33 cellular contexts compared by ENCODE assay signal in genomic region chr15:37638139-37638538, GRCh38.
"Had no signal": no experiment of that assay in that cellular context is flagged by ENCODE, and none has a peak within 500 bp of the region (broad histone marks: within the 10 kb centered on the region; RNA-seq: fewer than 3 reads in every experiment).

No MANE protein-coding gene starts in this region.

- FAIRE-seq: colon had no signal

- H3K4me1 Mint-ChIP-seq: activated CD4-positive, alpha-beta memory T cell treated with anti-CD3 and anti-CD28 coated beads, Interleukin-2, amount 10 ng/mL, durations not matched to agents 7 days and 5 days; activated CD4-positive, alpha-beta T cell treated with anti-CD3 and anti-CD28 coated beads for 36 hours; activated CD4-positive, alpha-beta T cell treated with anti-CD3 and anti-CD28 coated beads, Interleukin-2, amount 10 ng/mL, durations not matched to agents 7 days and 5 days; activated naive CD4-positive, alpha-beta T cell treated with anti-CD3 and anti-CD28 coated beads, Interleukin-2, amount 50 U/mL, for 24 hours; activated naive CD8-positive, alpha-beta T cell treated with anti-CD3 and anti-CD28 coated beads, Interleukin-2, amount 10 ng/mL, durations not matched to agents 7 days and 5 days; T-helper 17 cell had no signal

- H3K27ac ChIP-seq: ascending aorta, body of pancreas, esophagus muscularis mucosa, gastroesophageal sphincter had no signal

- H3K36me3 ChIP-seq: ascending aorta, esophagus muscularis mucosa, gastroesophageal sphincter had no signal

- H3K4me3 ChIP-seq: ascending aorta, body of pancreas, esophagus muscularis mucosa, gastroesophageal sphincter had no signal

- H3K9me3 ChIP-seq: ascending aorta, body of pancreas, esophagus muscularis mucosa, gastroesophageal sphincter had no signal

- H3K36me3 Mint-ChIP-seq: activated naive CD4-positive, alpha-beta T cell treated with anti-CD3 and anti-CD28 coated beads, Interleukin-2, amount 50 U/mL, for 24 hours; activated naive CD8-positive, alpha-beta T cell treated with anti-CD3 and anti-CD28 coated beads, Interleukin-2, amount 10 ng/mL, durations not matched to agents 7 days and 5 days had no signal

- H3K27me3 Mint-ChIP-seq: activated CD4-positive, alpha-beta memory T cell treated with anti-CD3 and anti-CD28 coated beads, Interleukin-2, amount 10 ng/mL, durations not matched to agents 7 days and 5 days; activated CD4-positive, alpha-beta T cell treated with anti-CD3 and anti-CD28 coated beads for 36 hours; activated CD4-positive, alpha-beta T cell treated with anti-CD3 and anti-CD28 coated beads, Interleukin-2, amount 10 ng/mL, durations not matched to agents 7 days and 5 days; activated naive CD8-positive, alpha-beta T cell treated with anti-CD3 and anti-CD28 coated beads, Interleukin-2, amount 10 ng/mL, durations not matched to agents 7 days and 5 days; effector memory CD8-positive, alpha-beta T cell; T-helper 17 cell had no signal

- H3K4me1 ChIP-seq: ascending aorta, body of pancreas, esophagus muscularis mucosa, gastroesophageal sphincter had no signal

- H3K4me3 Mint-ChIP-seq: activated CD4-positive, alpha-beta memory T cell treated with anti-CD3 and anti-CD28 coated beads, Interleukin-2, amount 10 ng/mL, durations not matched to agents 7 days and 5 days; activated CD4-positive, alpha-beta T cell treated with anti-CD3 and anti-CD28 coated beads for 36 hours; activated CD4-positive, alpha-beta T cell treated with anti-CD3 and anti-CD28 coated beads, Interleukin-2, amount 10 ng/mL, durations not matched to agents 7 days and 5 days; activated naive CD4-positive, alpha-beta T cell treated with anti-CD3 and anti-CD28 coated beads for 36 hours; activated naive CD4-positive, alpha-beta T cell treated with anti-CD3 and anti-CD28 coated beads, Interleukin-2, amount 50 U/mL, for 24 hours; activated naive CD8-positive, alpha-beta T cell treated with anti-CD3 and anti-CD28 coated beads, Interleukin-2, amount 10 ng/mL, durations not matched to agents 7 days and 5 days; activated T-cell treated with anti-CD3 and anti-CD28 coated beads, Interleukin-2, amount 50 U/mL, for 4 hours; activated T-helper 1 cell treated with anti-CD3 and anti-CD28 coated beads, Interleukin-12 subunit alpha, Interleukin-12 subunit beta, Interleukin-2, Interleukin-4 antibody, amounts not matched to agents 30 ng/mL and 10 ng/mL and 1 ng/mL, durations not matched to agents 14 hours and 24 hours and 36 hours; effector memory CD8-positive, alpha-beta T cell; T-helper 17 cell; T-helper 2 cell treated with Interferon-gamma antibody and Interleukin-4, amounts not matched to agents 5 μg/mL and 100 μg/mL, for 36 hours had no signal

- ATAC-seq: activated CD4-positive, alpha-beta T cell treated with anti-CD3 and anti-CD28 coated beads for 36 hours; activated T-cell treated with anti-CD3 and anti-CD28 coated beads, Interleukin-2, amount 50 U/mL, for 4 hours; body of pancreas; effector memory CD8-positive, alpha-beta T cell; gastroesophageal sphincter; T-helper 17 cell had no signal

- H3K27ac Mint-ChIP-seq: activated CD4-positive, alpha-beta memory T cell treated with anti-CD3 and anti-CD28 coated beads, Interleukin-2, amount 10 ng/mL, durations not matched to agents 7 days and 5 days; activated CD4-positive, alpha-beta T cell treated with anti-CD3 and anti-CD28 coated beads for 36 hours; activated CD4-positive, alpha-beta T cell treated with anti-CD3 and anti-CD28 coated beads, Interleukin-2, amount 10 ng/mL, durations not matched to agents 7 days and 5 days; activated naive CD4-positive, alpha-beta T cell treated with anti-CD3 and anti-CD28 coated beads for 36 hours; activated naive CD4-positive, alpha-beta T cell treated with anti-CD3 and anti-CD28 coated beads, Interleukin-2, amount 50 U/mL, for 24 hours; activated naive CD8-positive, alpha-beta T cell treated with anti-CD3 and anti-CD28 coated beads, Interleukin-2, amount 10 ng/mL, durations not matched to agents 7 days and 5 days; activated T-helper 1 cell treated with anti-CD3 and anti-CD28 coated beads, Interleukin-12 subunit alpha, Interleukin-12 subunit beta, Interleukin-2, Interleukin-4 antibody, amounts not matched to agents 30 ng/mL and 10 ng/mL and 1 ng/mL, durations not matched to agents 14 hours and 24 hours and 36 hours; activated T-helper 2 cell treated with anti-CD3 and anti-CD28 coated beads, Interferon-gamma antibody, Interleukin-2, Interleukin-4, amounts not matched to agents 10 μg/mL and 5 μg/mL and 100 μg/mL, durations not matched to agents 14 hours and 24 hours and 36 hours; effector memory CD8-positive, alpha-beta T cell; T-helper 17 cell; T-helper 2 cell treated with Interferon-gamma antibody and Interleukin-4, amounts not matched to agents 5 μg/mL and 100 μg/mL, for 36 hours had no signal

- DNase-seq: activated CD4-positive, alpha-beta memory T cell treated with anti-CD3 and anti-CD28 coated beads, Interleukin-2, amount 10 ng/mL, durations not matched to agents 7 days and 5 days; activated CD4-positive, alpha-beta T cell treated with anti-CD3 and anti-CD28 coated beads for 36 hours; activated CD4-positive, alpha-beta T cell treated with anti-CD3 and anti-CD28 coated beads, Interleukin-2, amount 10 ng/mL, durations not matched to agents 7 days and 5 days; activated CD4-positive, alpha-beta T cell treated with anti-CD3 and anti-CD28 coated beads, Interleukin-2, amount 50 U/mL, for 4 hours; activated CD4-positive, CD25-positive, alpha-beta regulatory T cell; activated CD4-positive, CD25-positive, alpha-beta regulatory T cell treated with anti-CD3 and anti-CD28 coated beads, Interleukin-2, amount 50 U/mL, for 72 hours; activated CD8-positive, alpha-beta memory T cell treated with anti-CD3 and anti-CD28 coated beads, Interleukin-2, amount 50 U/mL, for 48 hours; activated effector memory CD4-positive, alpha-beta T cell treated with anti-CD3 and anti-CD28 coated beads, Interleukin-2, amount 50 U/mL, for 16 hours; activated naive CD4-positive, alpha-beta T cell treated with anti-CD3 and anti-CD28 coated beads for 36 hours; activated naive CD8-positive, alpha-beta T cell treated with anti-CD3 and anti-CD28 coated beads, Interleukin-2, amount 10 ng/mL, durations not matched to agents 7 days and 5 days; activated T-cell treated with anti-CD3 and anti-CD28 coated beads for 4 hours; activated T-cell treated with anti-CD3 and anti-CD28 coated beads, Interleukin-2, amount 50 U/mL, for 4 hours; body of pancreas; caudate nucleus; cortex of kidney; dermis blood vessel endothelial cell; effector CD4-positive, alpha-beta T cell; effector memory CD8-positive, alpha-beta T cell; erythroblast; foreskin melanocyte; head of caudate nucleus; hypothalamus; T-helper 1 cell; T-helper 17 cell; T1000 had no signal

- H3K27me3 ChIP-seq: ascending aorta, body of pancreas, esophagus muscularis mucosa, gastroesophageal sphincter had no signal

- H3K9me3 Mint-ChIP-seq: activated CD4-positive, alpha-beta memory T cell treated with anti-CD3 and anti-CD28 coated beads, Interleukin-2, amount 10 ng/mL, durations not matched to agents 7 days and 5 days; activated CD4-positive, alpha-beta T cell treated with anti-CD3 and anti-CD28 coated beads, Interleukin-2, amount 10 ng/mL, durations not matched to agents 7 days and 5 days; activated naive CD4-positive, alpha-beta T cell treated with anti-CD3 and anti-CD28 coated beads for 36 hours; activated naive CD4-positive, alpha-beta T cell treated with anti-CD3 and anti-CD28 coated beads, Interleukin-2, amount 50 U/mL, for 24 hours; activated T-cell treated with anti-CD3 and anti-CD28 coated beads, Interleukin-2, amount 50 U/mL, for 4 hours; activated T-helper 1 cell treated with anti-CD3 and anti-CD28 coated beads, Interleukin-12 subunit alpha, Interleukin-12 subunit beta, Interleukin-2, Interleukin-4 antibody, amounts not matched to agents 30 ng/mL and 10 ng/mL and 1 ng/mL, durations not matched to agents 14 hours and 24 hours and 36 hours; activated T-helper 2 cell treated with anti-CD3 and anti-CD28 coated beads, Interferon-gamma antibody, Interleukin-2, Interleukin-4, amounts not matched to agents 10 μg/mL and 5 μg/mL and 100 μg/mL, durations not matched to agents 14 hours and 24 hours and 36 hours; T-helper 2 cell treated with Interferon-gamma antibody and Interleukin-4, amounts not matched to agents 5 μg/mL and 100 μg/mL, for 36 hours had no signal
